8 cellular contexts compared by ENCODE assay signal in the genomic region with DNA sequence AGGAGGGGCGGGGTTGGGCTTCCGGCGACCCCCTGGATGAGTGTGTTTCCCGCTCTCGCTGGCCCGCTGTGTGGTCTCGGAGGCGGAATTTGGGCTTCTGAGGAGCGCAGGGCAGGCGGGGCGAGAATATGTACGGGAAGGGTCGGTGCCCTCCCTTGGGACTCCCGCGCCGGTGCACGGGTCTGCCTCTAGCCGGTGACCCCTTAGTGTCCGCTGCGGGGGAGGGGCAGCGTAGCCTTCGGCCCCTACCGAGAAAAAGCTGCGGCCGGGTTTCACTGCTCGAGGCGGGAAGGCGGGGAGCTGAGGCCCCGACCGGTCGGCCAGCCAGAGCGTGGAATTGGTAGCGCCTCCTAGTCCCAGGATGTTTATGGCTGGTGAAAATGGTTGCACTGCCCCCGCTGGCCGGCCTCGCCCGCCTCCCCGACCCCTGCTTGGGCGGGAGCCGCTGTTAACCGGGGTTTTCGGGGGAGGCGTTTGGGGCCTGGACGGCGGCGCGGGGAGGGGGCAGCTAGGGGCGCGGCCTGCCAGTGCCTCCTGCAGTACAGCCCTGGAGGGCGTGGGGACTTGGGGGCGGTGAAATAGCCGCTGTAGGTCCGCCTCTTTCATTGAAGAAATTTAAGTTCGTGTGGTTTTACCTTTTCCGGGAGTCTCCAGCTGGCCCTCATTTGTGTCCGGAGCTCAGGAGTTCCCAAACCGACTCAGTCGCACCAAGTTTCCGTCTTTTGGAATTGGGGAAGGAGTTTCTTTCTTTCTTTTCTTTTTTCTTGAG. TPM values are rescaled to one million over a fixed set of nuclear protein-coding genes. Genes with fewer than 3 reads are reported as not detected.
A peak's percentile ranks its signal among the peaks of the same experiment; 100 is the strongest.
DNase-seq lines count a peak whose midpoint lies in the region; ATAC-seq and TF ChIP-seq lines count a peak whose summit lies in the region.

TSS of gene UGP2 (plus strand) at position 643 of the 769 bp plus-strand sequence. CDS start 290 bp downstream, outside the sequence.

- no peak for TF ChIP-seq CTCF in coronary artery (IDR thresholded peaks at IDR 0.05)

- peak within 1 kb of the TSS; percentile 95 to 98 for H3K27ac ChIP-seq in coronary artery

- DNase-seq in Ammon's horn (ENCODE audit: low spot score) (peak; percentile 89), NCI-H526 (lab: John Stamatoyannopoulos, UW) (peak; percentile 78 to 91), coronary artery (ENCODE audit: low spot score) (peak; percentile 97), left lobe of liver (ENCODE audit: low spot score) (peak; percentile 97)
- peak; percentile 88 for DNase-seq in activated CD4-positive, alpha-beta T cell treated with anti-CD3 and anti-CD28 coated beads for 48 hours
- DNase-seq in stimulated activated CD4-positive, alpha-beta T cell treated with anti-CD3 and anti-CD28 coated beads, Interleukin-4, amount 100 ng/mL, for 1 hour, result peak; percentile 81

- peak within 1 kb of the TSS; percentile 80 for H3K4me3 ChIP-seq in coronary artery

- peak; percentile 60 for ATAC-seq in HG03442 (IDR thresholded peaks at IDR 0.05; ENCODE audit: unreplicated experiment)
- peak; percentile 83 for ATAC-seq in left lobe of liver

- TF ChIP-seq POLR2A in GM19193 (IDR thresholded peaks at IDR 0.05; ENCODE audit: extremely low read depth, insufficient read depth, insufficient read length), result peak; percentile 58

RNA-seq across cellular contexts. Expression of gene UGP2, which starts in this region (rescaled TPM):
- 303 TPM for total RNA-seq in left lobe of liver

Comparison
In these comparisons a context has a peak if more than half of its experiments do, and no peak if none do; other contexts are left out.
1. Peak in every context shown above with its lines: DNase-seq, ATAC-seq, H3K4me3 ChIP-seq and H3K27ac ChIP-seq.